8 cellular contexts compared by ENCODE assay signal in genomic region chr5:43227655-43228054, GRCh38. TPM values are rescaled to one million over a fixed set of nuclear protein-coding genes. Genes with fewer than 3 reads are reported as not detected.
A peak's percentile ranks its signal among the peaks of the same experiment; 100 is the strongest.
DNase-seq lines count a peak whose midpoint lies in the region; ATAC-seq and TF ChIP-seq lines count a peak whose summit lies in the region.

No MANE protein-coding gene starts in this region.

- H3K27ac Mint-ChIP-seq in stimulated activated naive B cell treated with anti-CD40 and anti-IgM and Interleukin-4, amounts not matched to agents 10 μg/mL and 1 μg/mL and 100 μg/mL, for 72 hours = no peak overlapping the region
- no peak overlapping the region for H3K27ac Mint-ChIP-seq in nephron progenitor cell

- intact Hi-C loops in esophagus squamous epithelium (cut with DNase I) = no loop called here

- 20 to 21% methylated on average over 1 of the region's 1 CpG for WGBS in esophagus squamous epithelium, 2 donors

- TF ChIP-seq CTCF in esophagus squamous epithelium (IDR thresholded peaks at IDR 0.05) (peak in 5 of 6 experiments; percentile 21 to 49 (median 26)), nephron progenitor cell (IDR thresholded peaks at IDR 0.05) (no peak), Peyer's patch (IDR thresholded peaks at IDR 0.05) (peak in 3 of 6 experiments; percentile 26 to 32 (median 32))

- H3K36me3 ChIP-seq in esophagus squamous epithelium (no peaks in the 10 kb centered on the region), Peyer's patch (no peaks in the 10 kb centered on the region)

- DNase-seq in SHP77 (lab: John Stamatoyannopoulos, UW) (peak; percentile 32 to 34), SHP77 treated with DMSO at 0.1 percent for 48 hours (lab: John Stamatoyannopoulos, UW) (no peak), NCI-H446 treated with DMSO at 0.1 percent for 48 hours (lab: John Stamatoyannopoulos, UW) (peak; percentile 33), esophagus squamous epithelium (lab: John Stamatoyannopoulos, UW) (no peak), nephron progenitor cell (no peak), Peyer's patch (no peak)
- no peak for DNase-seq in stimulated activated naive B cell treated with anti-CD40 and anti-IgM and Interleukin-4, amounts not matched to agents 10 μg/mL and 1 μg/mL and 100 μg/mL, for 72 hours
- no peak for DNase-seq in activated CD4-positive, alpha-beta T cell treated with anti-CD3 and anti-CD28 coated beads, Interleukin-2, amount 50 U/mL, for 48 hours

- no peak overlapping the region for H3K27ac ChIP-seq in esophagus squamous epithelium
- no peak overlapping the region for H3K27ac ChIP-seq in Peyer's patch

- no peak overlapping the region for H3K4me3 Mint-ChIP-seq in stimulated activated naive B cell treated with anti-CD40 and anti-IgM and Interleukin-4, amounts not matched to agents 10 μg/mL and 1 μg/mL and 100 μg/mL, for 72 hours
- H3K4me3 Mint-ChIP-seq in nephron progenitor cell = no peak overlapping the region

- TF ChIP-seq POLR2A in esophagus squamous epithelium (IDR thresholded peaks at IDR 0.05) = no peak
- TF ChIP-seq POLR2A in Peyer's patch (IDR thresholded peaks at IDR 0.05) = no peak

- H3K4me1 Mint-ChIP-seq in stimulated activated naive B cell treated with anti-CD40 and anti-IgM and Interleukin-4, amounts not matched to agents 10 μg/mL and 1 μg/mL and 100 μg/mL, for 72 hours = peaks cover 1 to 5% of the 10 kb centered on the region in 2 donors
- no peaks in the 10 kb centered on the region for H3K4me1 Mint-ChIP-seq in nephron progenitor cell

- H3K9me3 ChIP-seq in esophagus squamous epithelium (no peaks in the 10 kb centered on the region), Peyer's patch (no peaks in the 10 kb centered on the region)

- ATAC-seq in stimulated activated naive B cell treated with anti-CD40 and anti-IgM and Interleukin-4, amounts not matched to agents 10 μg/mL and 1 μg/mL and 100 μg/mL, for 72 hours (replicated peaks) = peak; percentile 21 to 36

- H3K27me3 Mint-ChIP-seq in stimulated activated naive B cell treated with anti-CD40 and anti-IgM and Interleukin-4, amounts not matched to agents 10 μg/mL and 1 μg/mL and 100 μg/mL, for 72 hours = peaks cover 0 to 5% of the 10 kb centered on the region in 2 donors
- H3K27me3 Mint-ChIP-seq in nephron progenitor cell (ENCODE audit: low read depth, poor library complexity) = peaks cover 5% of the 10 kb centered on the region

- no peak overlapping the region for H3K4me3 ChIP-seq in esophagus squamous epithelium
- no peak overlapping the region for H3K4me3 ChIP-seq in Peyer's patch

- H3K36me3 Mint-ChIP-seq in stimulated activated naive B cell treated with anti-CD40 and anti-IgM and Interleukin-4, amounts not matched to agents 10 μg/mL and 1 μg/mL and 100 μg/mL, for 72 hours = no peaks in the 10 kb centered on the region
- no peaks in the 10 kb centered on the region for H3K36me3 Mint-ChIP-seq in nephron progenitor cell (ENCODE audit: low read depth)

- no peaks in the 10 kb centered on the region for H3K9me3 Mint-ChIP-seq in stimulated activated naive B cell treated with anti-CD40 and anti-IgM and Interleukin-4, amounts not matched to agents 10 μg/mL and 1 μg/mL and 100 μg/mL, for 72 hours
- no peaks in the 10 kb centered on the region for H3K9me3 Mint-ChIP-seq in nephron progenitor cell

- no peaks in the 10 kb centered on the region for H3K27me3 ChIP-seq in esophagus squamous epithelium
- no peaks in the 10 kb centered on the region for H3K27me3 ChIP-seq in Peyer's patch

- H3K4me1 ChIP-seq in esophagus squamous epithelium (no peaks in the 10 kb centered on the region), Peyer's patch (no peaks in the 10 kb centered on the region)

RNA-seq across cellular contexts. Expression of gene NIM1K, which starts 35.6 kb away (rescaled TPM):
- total RNA-seq in esophagus squamous epithelium (under 1 TPM in 2 of 4 donors, not detected in 2; 0.38 TPM), Peyer's patch (not detected)

Comparison
In these comparisons a context has a peak if more than half of its experiments do, and no peak if none do; other contexts are left out.
1. DNase-seq: peak in SHP77 (2 of 2) and NCI-H446 treated with DMSO at 0.1 percent for 48 hours (single experiment); none in SHP77 treated with DMSO at 0.1 percent for 48 hours (single experiment), esophagus squamous epithelium (single experiment), stimulated activated naive B cell treated with anti-CD40 and anti-IgM and Interleukin-4, amounts not matched to agents 10 μg/mL and 1 μg/mL and 100 μg/mL, for 72 hours (single experiment), nephron progenitor cell (single experiment), Peyer's patch (0 of 3) and activated CD4-positive, alpha-beta T cell treated with anti-CD3 and anti-CD28 coated beads, Interleukin-2, amount 50 U/mL, for 48 hours (0 of 2).